In the genomic region with DNA sequence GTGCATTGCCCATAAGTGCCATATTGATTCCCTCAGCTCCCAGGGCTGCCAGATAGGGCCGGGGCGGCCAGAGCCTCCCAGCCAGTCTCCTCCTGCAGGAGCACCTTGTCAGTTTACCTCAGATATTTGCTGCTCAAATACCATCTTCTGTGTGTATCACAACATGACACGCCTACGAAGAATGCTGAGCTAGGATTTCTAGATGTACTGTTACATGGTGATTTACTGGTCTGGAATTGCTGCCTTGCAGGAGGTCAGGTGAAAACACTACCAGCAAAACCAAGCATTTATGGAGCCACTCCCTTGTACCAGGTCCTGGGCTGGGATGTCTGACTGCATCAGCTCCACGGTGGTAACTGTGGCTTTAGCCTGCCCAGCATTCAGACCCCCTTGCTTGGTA, we compare ENCODE assay signal across 1 cellular context.
TF ChIP-seq lines count a peak whose summit lies in the region.

No MANE protein-coding gene starts in this region.

TF ChIP-seq in GM12891, 5 proteins besides CTCF, POLR2A, EP300 and RAD21 (continued from another document):
- no peak for TF ChIP-seq POU2F2 (IDR thresholded peaks at IDR 0.05; ENCODE audit: low read depth, low read length)
